Comparison of ENCODE assay signal across 10 cellular contexts in genomic region chr1:154941332-154941995, GRCh38.
A peak's percentile ranks its signal among the peaks of the same experiment; 100 is the strongest.
DNase-seq lines count a peak whose midpoint lies in the region; ATAC-seq and TF ChIP-seq lines count a peak whose summit lies in the region.
"Had no signal": no experiment of that assay in that cellular context is flagged by ENCODE, and none has a peak within 500 bp of the region (broad histone marks: within the 10 kb centered on the region; RNA-seq: fewer than 3 reads in every experiment).

No MANE protein-coding gene starts in this region.

- no peaks in the 10 kb centered on the region for H3K36me3 ChIP-seq in parathyroid adenoma (ENCODE audit: control insufficient read depth, insufficient read depth, low read length)

- H3K4me1 ChIP-seq in parathyroid adenoma, result peaks cover 27% of the 10 kb centered on the region

- no peak for TF ChIP-seq CTCF in parathyroid adenoma (IDR thresholded peaks at IDR 0.05)

- DNase-seq in DMS53 (lab: John Stamatoyannopoulos, UW), result peak; percentile 48
- no peak for DNase-seq in DMS53 treated with DMSO at 0.1 percent for 48 hours (lab: John Stamatoyannopoulos, UW; ENCODE audit: unreplicated experiment)
- DNase-seq in NCI-H82 (lab: John Stamatoyannopoulos, UW), result peak; percentile 69
- no peak for DNase-seq in kidney glomerular epithelial cell (lab: John Stamatoyannopoulos, UW)

- no peaks in the 10 kb centered on the region for H3K9me3 Mint-ChIP-seq in dendritic cell treated with granulocyte-macrophage colony-stimulating factor and Interleukin-4, amounts not matched to agents 40 ng/mL and 50 ng/mL, for 4 days

- peak overlapping the region; percentile 69 for H2AFZ ChIP-seq in parathyroid adenoma

- no peaks in the 10 kb centered on the region for H3K27me3 Mint-ChIP-seq in dendritic cell treated with granulocyte-macrophage colony-stimulating factor and Interleukin-4, amounts not matched to agents 40 ng/mL and 50 ng/mL, for 4 days

- peaks cover 30% of the 10 kb centered on the region for H3K36me3 Mint-ChIP-seq in dendritic cell treated with granulocyte-macrophage colony-stimulating factor and Interleukin-4, amounts not matched to agents 40 ng/mL and 50 ng/mL, for 4 days (ENCODE audit: low read depth)

- H3K4me3 ChIP-seq in parathyroid adenoma (ENCODE audit: low read depth, low read length), result no peak overlapping the region
- H3K4me3 ChIP-seq: right lobe of liver had no signal

- peaks cover 85% of the 10 kb centered on the region for H3K4me1 Mint-ChIP-seq in dendritic cell treated with granulocyte-macrophage colony-stimulating factor and Interleukin-4, amounts not matched to agents 40 ng/mL and 50 ng/mL, for 4 days (ENCODE audit: low read depth)

- H3K27ac Mint-ChIP-seq in dendritic cell treated with granulocyte-macrophage colony-stimulating factor and Interleukin-4, amounts not matched to agents 40 ng/mL and 50 ng/mL, for 4 days, result peak overlapping the region; percentile 83

- no peaks in the 10 kb centered on the region for H3K9me3 ChIP-seq in parathyroid adenoma (ENCODE audit: control insufficient read depth, low read length)
- H3K9me3 ChIP-seq: right lobe of liver had no signal

- H3K4me2 ChIP-seq in parathyroid adenoma (ENCODE audit: low read length), result no peak overlapping the region

- ATAC-seq in GM18868 (IDR thresholded peaks at IDR 0.05; ENCODE audit: unreplicated experiment) (no peak), HG03521 (IDR thresholded peaks at IDR 0.05; ENCODE audit: unreplicated experiment) (no peak)

- intact Hi-C loops in dendritic cell treated with granulocyte-macrophage colony-stimulating factor and Interleukin-4, amounts not matched to agents 40 ng/mL and 50 ng/mL, for 4 days (cut with micrococcal nuclease), result no loop called here

- H3K4me3 Mint-ChIP-seq in dendritic cell treated with granulocyte-macrophage colony-stimulating factor and Interleukin-4, amounts not matched to agents 40 ng/mL and 50 ng/mL, for 4 days, result no peak overlapping the region

- H3K27me3 ChIP-seq in parathyroid adenoma (ENCODE audit: control insufficient read depth, insufficient read depth, low read length), result no peaks in the 10 kb centered on the region
- H3K27me3 ChIP-seq: right lobe of liver had no signal

- H3K9ac ChIP-seq in parathyroid adenoma, result no peak overlapping the region

- H3K79me2 ChIP-seq in parathyroid adenoma, result no peaks in the 10 kb centered on the region

- peak overlapping the region; percentile 37 for H3K27ac ChIP-seq in parathyroid adenoma
- H3K27ac ChIP-seq: 22Rv1 had no signal

Comparison
In these comparisons a context has a peak if more than half of its experiments do, and no peak if none do; other contexts are left out.
1. DNase-seq: peak in DMS53 (single experiment) and NCI-H82 (single experiment); none in DMS53 treated with DMSO at 0.1 percent for 48 hours (single experiment) and kidney glomerular epithelial cell (single experiment).